Comparison of ENCODE assay signal across 16 cellular contexts in the genomic region with DNA sequence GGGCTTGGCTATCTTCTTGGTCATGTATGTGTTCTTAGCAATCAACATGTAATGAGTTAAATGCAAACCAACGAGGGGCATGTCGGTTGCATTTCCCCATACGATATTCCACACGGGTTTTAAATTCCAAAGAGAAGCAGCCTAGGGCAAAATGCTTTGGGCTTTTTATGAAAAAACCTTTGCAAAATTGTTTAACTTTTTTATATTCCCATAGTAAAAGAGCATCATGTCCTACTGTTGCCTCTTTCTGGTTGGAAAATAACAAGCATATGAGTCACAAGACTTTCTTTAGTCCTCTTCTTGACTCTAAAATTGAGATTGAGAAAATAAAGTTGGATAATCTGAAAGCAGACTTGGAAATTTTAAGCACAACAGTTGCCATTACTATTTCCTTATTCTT. TPM values are rescaled to one million over a fixed set of nuclear protein-coding genes. Genes with fewer than 3 reads are reported as not detected.
"Had no signal": no experiment of that assay in that cellular context is flagged by ENCODE, and none has a peak within 500 bp of the region (broad histone marks: within the 10 kb centered on the region; RNA-seq: fewer than 3 reads in every experiment).

No MANE protein-coding gene starts in this region.

- H3K27ac Mint-ChIP-seq: effector memory CD8-positive, alpha-beta T cell; naive thymus-derived CD8-positive, alpha-beta T cell had no signal

- DNase-seq: activated CD4-positive, alpha-beta T cell treated with anti-CD3 and anti-CD28 coated beads, Interleukin-2, amount 50 U/mL, for 1 hour; activated CD8-positive, alpha-beta memory T cell treated with anti-CD3 and anti-CD28 coated beads for 24 hours; activated naive CD4-positive, alpha-beta T cell; dermis blood vessel endothelial cell; effector memory CD8-positive, alpha-beta T cell; left lung; naive thymus-derived CD8-positive, alpha-beta T cell; stimulated activated CD4-positive, alpha-beta T cell treated with anti-CD3 and anti-CD28 coated beads, Interleukin-4, amount 100 ng/mL, for 24 hours; stimulated activated naive CD4-positive, alpha-beta T cell treated with Interleukin-2 at 50 U/mL for 16 hours; substantia nigra had no signal

- ATAC-seq: effector memory CD8-positive, alpha-beta T cell; left lung; naive thymus-derived CD8-positive, alpha-beta T cell had no signal

- H3K4me3 ChIP-seq: ascending aorta, breast epithelium, gastrocnemius medialis, left lung, mucosa of descending colon, tibial nerve had no signal

- H3K27ac ChIP-seq: ascending aorta, breast epithelium, left lung, neutrophil had no signal

- H3K4me3 Mint-ChIP-seq: effector memory CD8-positive, alpha-beta T cell; naive thymus-derived CD8-positive, alpha-beta T cell had no signal

- H3K4me1 ChIP-seq: breast epithelium had no signal

- H3K36me3 Mint-ChIP-seq: naive thymus-derived CD8-positive, alpha-beta T cell had no signal

- H3K9me3 ChIP-seq: ascending aorta, breast epithelium, gastrocnemius medialis, left lung, mucosa of descending colon, neutrophil, tibial nerve had no signal

- H3K36me3 ChIP-seq: ascending aorta, breast epithelium, gastrocnemius medialis, left lung, neutrophil, tibial nerve had no signal

- H3K27me3 ChIP-seq: ascending aorta, breast epithelium, left lung, neutrophil, tibial nerve had no signal

- H3K27me3 Mint-ChIP-seq: effector memory CD8-positive, alpha-beta T cell had no signal

RNA-seq across cellular contexts. Expression of a gene that starts 3.8 kb away (rescaled TPM):
- total RNA-seq: naive thymus-derived CD8-positive, alpha-beta T cell had no signal
- polyA plus RNA-seq: naive thymus-derived CD8-positive, alpha-beta T cell had no signal
